In the genomic region with DNA sequence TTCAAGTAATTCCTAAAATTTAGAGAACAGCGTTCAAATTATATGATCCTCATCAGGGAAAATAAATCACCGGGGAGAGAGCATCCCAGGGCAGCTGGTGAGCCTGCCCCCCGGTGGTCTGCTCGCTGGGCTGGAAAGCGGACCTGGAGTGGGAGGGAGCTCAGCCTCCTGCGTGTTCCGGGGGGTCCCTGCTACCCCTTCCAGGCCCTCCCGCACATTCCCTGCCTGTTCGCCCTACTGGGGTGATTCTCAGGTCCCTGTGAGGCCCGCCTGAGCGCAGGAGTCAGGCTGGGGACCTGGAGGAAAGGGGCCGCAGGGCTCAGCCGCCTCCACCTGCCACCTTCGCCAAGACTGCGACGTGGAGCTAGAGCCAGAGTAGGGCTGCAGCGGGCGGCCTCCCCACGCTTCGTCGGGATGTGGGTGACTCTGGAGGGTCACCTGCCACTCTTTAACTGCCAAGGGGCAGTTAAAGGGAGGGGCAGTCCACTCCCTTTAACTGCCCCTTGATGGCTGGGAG, we compare ENCODE assay signal across 33 cellular contexts. TPM values are rescaled to one million over a fixed set of nuclear protein-coding genes. Genes with fewer than 3 reads are reported as not detected.
DNase-seq lines count a peak whose midpoint lies in the region; ATAC-seq and TF ChIP-seq lines count a peak whose summit lies in the region.
"Had no signal": no experiment of that assay in that cellular context is flagged by ENCODE, and none has a peak within 500 bp of the region (broad histone marks: within the 10 kb centered on the region; RNA-seq: fewer than 3 reads in every experiment).

No MANE protein-coding gene starts in this region.

- no peak overlapping the region for H4K8ac ChIP-seq in mesendoderm (ENCODE audit: low read depth, low read length)

- H3K4me1 Mint-ChIP-seq in central memory CD8-positive, alpha-beta T cell: no peaks in the 10 kb centered on the region
- peaks cover 20% of the 10 kb centered on the region for H3K4me1 Mint-ChIP-seq in nephron

- H3K4me3 ChIP-seq in H7 (ENCODE audit: insufficient read depth, low read depth, low read length): no peak overlapping the region
- H3K4me3 ChIP-seq in mesendoderm (ENCODE audit: low read length): no peak overlapping the region
- H3K4me3 ChIP-seq: ascending aorta, cardiac muscle cell, GM12878, lower lobe of right lung, Peyer's patch, tibial nerve had no signal

- no peak overlapping the region for H3K23ac ChIP-seq in mesendoderm (ENCODE audit: low read length)

- H4K5ac ChIP-seq in mesendoderm (ENCODE audit: low read length): no peak overlapping the region

- H3K27ac ChIP-seq in mesendoderm (ENCODE audit: low read depth, low read length): no peak overlapping the region
- H3K27ac ChIP-seq: ascending aorta, cardiac muscle cell, lower lobe of right lung, Peyer's patch, WERI-Rb-1 had no signal

- peak overlapping the region; percentile 22 for H3K27ac Mint-ChIP-seq in central memory CD8-positive, alpha-beta T cell (ENCODE audit: low read depth)
- peak overlapping the region in 2 of 3 experiments; percentile 52 to 69 for H3K27ac Mint-ChIP-seq in nephron
- H3K27ac Mint-ChIP-seq: activated naive CD8-positive, alpha-beta T cell; activated T-helper 2 cell treated with anti-CD3 and anti-CD28 coated beads, Interferon-gamma antibody, Interleukin-2, Interleukin-4, amounts not matched to agents 10 μg/mL and 5 μg/mL and 100 μg/mL, durations not matched to agents 14 hours and 24 hours and 36 hours; HFFc6 had no signal

- no peak for TF ChIP-seq CTCF in nephron (IDR thresholded peaks at IDR 0.05; ENCODE audit: unreplicated experiment in 3 of 3)

- no peak overlapping the region for H3K56ac ChIP-seq in mesendoderm (ENCODE audit: low read length)

- no peak overlapping the region for H2BK15ac ChIP-seq in mesendoderm (replicated peaks; ENCODE audit: low read depth)

- H3K27me3 Mint-ChIP-seq in central memory CD8-positive, alpha-beta T cell: no peaks in the 10 kb centered on the region
- peaks cover 13% of the 10 kb centered on the region for H3K27me3 Mint-ChIP-seq in nephron (ENCODE audit: low read depth)
- H3K27me3 Mint-ChIP-seq: activated naive CD8-positive, alpha-beta T cell; CD8-positive, alpha-beta memory T cell; effector memory CD8-positive, alpha-beta T cell; naive thymus-derived CD8-positive, alpha-beta T cell had no signal

- peaks cover 55% of the 10 kb centered on the region for H3K36me3 Mint-ChIP-seq in central memory CD8-positive, alpha-beta T cell (ENCODE audit: insufficient read depth)
- H3K36me3 Mint-ChIP-seq in nephron (ENCODE audit: low read depth): peaks cover 3% of the 10 kb centered on the region
- H3K36me3 Mint-ChIP-seq: activated naive CD8-positive, alpha-beta T cell had no signal

- peaks cover 35% of the 10 kb centered on the region for H3K79me2 ChIP-seq in mesendoderm (ENCODE audit: control insufficient read depth, insufficient read depth, low read length)

- DNase-seq in 8988T (peak; percentile 58), H7 (peak; percentile 84), iPS-NIHi7 (ENCODE audit: extremely low spot score) (no peak), COR-L47 (lab: John Stamatoyannopoulos, UW) (no peak), mesendoderm (no peak), HT-29 (ENCODE audit: low spot score) (no peak)
- no peak for DNase-seq in central memory CD8-positive, alpha-beta T cell (ENCODE audit: low spot score in 2 of 2)
- DNase-seq: ACHN; activated CD4-positive, alpha-beta T cell treated with anti-CD3 and anti-CD28 coated beads for 4 hours; activated CD8-positive, alpha-beta T cell treated with anti-CD3 and anti-CD28 coated beads, Interleukin-2, amount 10 ng/mL, durations not matched to agents 7 days and 5 days; CD8-positive, alpha-beta memory T cell; effector memory CD8-positive, alpha-beta T cell; foreskin fibroblast; HFFc6; IMR-90; kidney; lower lobe of right lung; naive thymus-derived CD8-positive, alpha-beta T cell; NCI-H1436 treated with DMSO at 0.1 percent for 48 hours; NCI-H2081 treated with DMSO at 0.1 percent for 48 hours; NCI-H226; Peyer's patch; SIG-M5; small intestine; WERI-Rb-1 had no signal

- H3K27me3 ChIP-seq in H7 (ENCODE audit: control insufficient read depth, insufficient read depth, low read length): no peaks in the 10 kb centered on the region
- H3K27me3 ChIP-seq in mesendoderm (ENCODE audit: insufficient read depth, low read length, poor library complexity): no peaks in the 10 kb centered on the region
- H3K27me3 ChIP-seq: ascending aorta, cardiac muscle cell, Peyer's patch, tibial nerve had no signal

- no peak overlapping the region for H3K18ac ChIP-seq in mesendoderm (ENCODE audit: low read length)

- H3K9ac ChIP-seq in mesendoderm (ENCODE audit: low read length): no peak overlapping the region

- H2BK120ac ChIP-seq in mesendoderm (ENCODE audit: low read depth, low read length): no peak overlapping the region

- no CpG with 5 or more reads among the region's 21 CpGs for WGBS in mesendoderm (ENCODE audit: extremely low coverage, insufficient coverage, low lambda C conversion rate)

- no peak overlapping the region for H3K4me3 Mint-ChIP-seq in central memory CD8-positive, alpha-beta T cell
- H3K4me3 Mint-ChIP-seq in nephron: no peak overlapping the region
- H3K4me3 Mint-ChIP-seq: activated CD8-positive, alpha-beta T cell treated with anti-CD3 and anti-CD28 coated beads, Interleukin-2, amount 10 ng/mL, durations not matched to agents 7 days and 5 days; activated naive CD8-positive, alpha-beta T cell; HFFc6; naive thymus-derived CD8-positive, alpha-beta T cell had no signal

- H3K4ac ChIP-seq in mesendoderm (ENCODE audit: low read depth, low read length): no peak overlapping the region

- H2BK5ac ChIP-seq in mesendoderm (ENCODE audit: low read length): no peak overlapping the region

- H3K79me1 ChIP-seq in mesendoderm (ENCODE audit: low read length): peaks cover 16% of the 10 kb centered on the region

- no peak overlapping the region for H2AK5ac ChIP-seq in mesendoderm (ENCODE audit: low read length)

- H3K4me1 ChIP-seq in mesendoderm (ENCODE audit: control insufficient read depth, low read depth, low read length): no peaks in the 10 kb centered on the region
- H3K4me1 ChIP-seq: ascending aorta, lower lobe of right lung had no signal

- no peak overlapping the region for H3K4me2 ChIP-seq in mesendoderm (ENCODE audit: low read length)

- H3K36me3 ChIP-seq in H7 (replicated peaks; ENCODE audit: control insufficient read depth, insufficient read depth, low read length) (peaks cover 36% of the 10 kb centered on the region), mesendoderm (ENCODE audit: control insufficient read depth, insufficient read depth, low read length) (peaks cover 35% of the 10 kb centered on the region)
- H3K36me3 ChIP-seq: ascending aorta, cardiac muscle cell had no signal

- no peaks in the 10 kb centered on the region for H3K9me3 Mint-ChIP-seq in central memory CD8-positive, alpha-beta T cell
- H3K9me3 Mint-ChIP-seq in nephron: no peaks in the 10 kb centered on the region
- H3K9me3 Mint-ChIP-seq: activated T-helper 2 cell treated with anti-CD3 and anti-CD28 coated beads, Interferon-gamma antibody, Interleukin-2, Interleukin-4, amounts not matched to agents 10 μg/mL and 5 μg/mL and 100 μg/mL, durations not matched to agents 14 hours and 24 hours and 36 hours; effector memory CD8-positive, alpha-beta T cell; HFFc6; naive thymus-derived CD8-positive, alpha-beta T cell had no signal

- no peak for ATAC-seq in central memory CD8-positive, alpha-beta T cell (replicated peaks; ENCODE audit: extremely low read depth, poor library complexity, severe bottlenecking)
- ATAC-seq: activated CD8-positive, alpha-beta T cell treated with anti-CD3 and anti-CD28 coated beads, Interleukin-2, amount 10 ng/mL, durations not matched to agents 7 days and 5 days; effector memory CD8-positive, alpha-beta T cell; esophagus mucosa; GM12878; lower lobe of right lung; naive thymus-derived CD8-positive, alpha-beta T cell had no signal

RNA-seq across cellular contexts. Expression of a gene that starts 28.8 kb away (rescaled TPM):
- 91.6 and 188 TPM in 2 replicates for total RNA-seq in H7 (2014; rRNA removed; shearing (Covaris generic))
- polyA plus RNA-seq in mesendoderm (2013, experiment 1 of 2): 742 TPM
- 732 TPM for polyA plus RNA-seq in mesendoderm (2013, experiment 2 of 2)
- 125 and 147 TPM in 2 replicates for total RNA-seq in HT-29 (2014; rRNA removed; shearing (Covaris generic))

Comparison
In these comparisons a context has a peak if more than half of its experiments do, and no peak if none do; other contexts are left out.
1. DNase-seq: peak in 8988T (single experiment) and H7 (single experiment); none in central memory CD8-positive, alpha-beta T cell (0 of 2), iPS-NIHi7 (single experiment), COR-L47 (single experiment), mesendoderm (single experiment) and HT-29 (single experiment).